8 cellular contexts compared by ENCODE assay signal in genomic region chr10:11165591-11166543, GRCh38.
DNase-seq lines count a peak whose midpoint lies in the region; ATAC-seq and TF ChIP-seq lines count a peak whose summit lies in the region.

No MANE protein-coding gene starts in this region.

- H3K27ac Mint-ChIP-seq in T-helper 17 cell (no peak overlapping the region), brain (peak overlapping the region; percentile 89 to 98 (median 98))

- H3K4me1 ChIP-seq in BE2C, result no peaks in the 10 kb centered on the region

- H3K27ac ChIP-seq in layer of hippocampus (ENCODE audit: low read depth, low read length), result peak overlapping the region; percentile 76

- ATAC-seq in GM19328 (IDR thresholded peaks at IDR 0.05; ENCODE audit: unreplicated experiment) (peak; percentile 48), HG03378 (IDR thresholded peaks at IDR 0.05; ENCODE audit: unreplicated experiment) (peak; percentile 58), T-helper 17 cell (peak; percentile 64)

- peaks cover 30% of the 10 kb centered on the region for H3K27me3 ChIP-seq in BE2C
- no peaks in the 10 kb centered on the region for H3K27me3 ChIP-seq in layer of hippocampus (ENCODE audit: control insufficient read depth, insufficient read depth, low read length)

- H3K4me3 ChIP-seq in BE2C (ENCODE audit: low read depth, low read length), result no peak overlapping the region

- H3K4me3 Mint-ChIP-seq in T-helper 17 cell (no peak overlapping the region), brain (peak overlapping the region in 4 of 5 experiments; percentile 92 to 98 (median 94))

- H3K36me3 Mint-ChIP-seq in T-helper 17 cell (ENCODE audit: low read depth), result peaks cover 9% of the 10 kb centered on the region
- peaks cover 30% of the 10 kb centered on the region for H3K36me3 Mint-ChIP-seq in brain

- peaks cover 0 to 14% (median 13%) of the 10 kb centered on the region in 5 experiments for H3K9me3 Mint-ChIP-seq in brain

- TF ChIP-seq CTCF in BE2C (IDR thresholded peaks at IDR 0.05; ENCODE audit: low read depth, low read length) (peak; percentile 29), brain (conservative IDR thresholded peaks at IDR 0.05) (peak; percentile 50 to 69)

- H3K4me1 Mint-ChIP-seq in T-helper 17 cell (peaks cover 46% of the 10 kb centered on the region), brain (peaks cover 37% of the 10 kb centered on the region)

- H3K27me3 Mint-ChIP-seq in T-helper 17 cell (no peaks in the 10 kb centered on the region), brain (peaks cover 11% of the 10 kb centered on the region)

- no peaks in the 10 kb centered on the region for H3K36me3 ChIP-seq in BE2C

- H3K9me3 ChIP-seq in BE2C (no peaks in the 10 kb centered on the region), T-helper 17 cell (ENCODE audit: control insufficient read depth, low read length, poor library complexity, severe bottlenecking) (no peaks in the 10 kb centered on the region)

- DNase-seq in BE2C (no peak), T-helper 17 cell (peak; percentile 48 to 64 (median 62)), NCI-H524 (lab: John Stamatoyannopoulos, UW) (no peak)
- peak in 2 of 3 experiments; percentile 53 to 59 for DNase-seq in stimulated activated CD4-positive, alpha-beta T cell treated with anti-CD3 and anti-CD28 coated beads, TNF-alpha, amount 100 ng/mL, for 24 hours (ENCODE audit: low read depth in 3 of 3)

Comparison
In these comparisons a context has a peak if more than half of its experiments do, and no peak if none do; other contexts are left out.
1. DNase-seq: peak in T-helper 17 cell (3 of 3) and stimulated activated CD4-positive, alpha-beta T cell treated with anti-CD3 and anti-CD28 coated beads, TNF-alpha, amount 100 ng/mL, for 24 hours (2 of 3); none in BE2C (single experiment) and NCI-H524 (0 of 2).
2. Peak in every context shown above with its lines, with median percentiles within 50 percentile points of each other: ATAC-seq.